In genomic region chr1:204464174-204464573, GRCh38 we compare ENCODE assay signal across 11 cellular contexts. TPM values are rescaled to one million over a fixed set of nuclear protein-coding genes. Genes with fewer than 3 reads are reported as not detected.
DNase-seq lines count a peak whose midpoint lies in the region; ATAC-seq, FAIRE-seq and TF ChIP-seq lines count a peak whose summit lies in the region.
"Had no signal": no experiment of that assay in that cellular context is flagged by ENCODE, and none has a peak within 500 bp of the region (broad histone marks: within the 10 kb centered on the region; RNA-seq: fewer than 3 reads in every experiment).

No MANE protein-coding gene starts in this region.

- no peak overlapping the region for H3K4me3 ChIP-seq in CD8-positive, alpha-beta memory T cell (ENCODE audit: low read length)
- H3K4me3 ChIP-seq in NB4 (ENCODE audit: low read depth, low read length) (no peak overlapping the region), skeletal muscle tissue (ENCODE audit: low read length in 3 of 3) (peak overlapping the region in 1 of 3 donors; percentile 24)

- DNase-seq in CD8-positive, alpha-beta memory T cell: no peak
- DNase-seq in NB4 (ENCODE audit: low read depth): peak; percentile 28
- peak; percentile 7 for DNase-seq in chondrocyte (ENCODE audit: low spot score)
- no peak for DNase-seq in D721Med (ENCODE audit: insufficient read length, low spot score)
- DNase-seq in SW480 (ENCODE audit: low spot score): no peak
- DNase-seq: hippocampal formation, NCI-H1092 treated with DMSO at 0.1 percent for 48 hours, small intestine had no signal

- peak overlapping the region; percentile 8 to 22 (median 12) for H3K9ac ChIP-seq in skeletal muscle tissue (ENCODE audit: low read depth in 1 of 3, low read length in 3 of 3)

- peaks cover 7% of the 10 kb centered on the region for H3K36me3 ChIP-seq in CD8-positive, alpha-beta memory T cell (ENCODE audit: insufficient read depth, low read length)
- H3K36me3 ChIP-seq in skeletal muscle tissue (ENCODE audit: control insufficient read depth in 3 of 3, insufficient read depth in 3 of 3, low read length in 3 of 3): peaks cover 37 to 46% (median 38%) of the 10 kb centered on the region in 3 donors

- H3K9me3 ChIP-seq in CD8-positive, alpha-beta memory T cell (ENCODE audit: low read length): no peaks in the 10 kb centered on the region
- H3K9me3 ChIP-seq in skeletal muscle tissue (ENCODE audit: control insufficient read depth in 3 of 3, low read length in 3 of 3): no peaks in the 10 kb centered on the region

- H3K9me3 Mint-ChIP-seq in CD8-positive, alpha-beta memory T cell: no peaks in the 10 kb centered on the region
- H3K9me3 Mint-ChIP-seq in chondrocyte (ENCODE audit: low read depth): no peaks in the 10 kb centered on the region

- no peak overlapping the region for H3K27ac ChIP-seq in CD8-positive, alpha-beta memory T cell (ENCODE audit: low read depth, low read length)
- H3K27ac ChIP-seq in skeletal muscle tissue (ENCODE audit: low read depth, low read length): peak overlapping the region; percentile 32

- no peak for FAIRE-seq in D721Med (lab: Jason Lieb, UNC)
- FAIRE-seq: small intestine had no signal

- H3K27me3 ChIP-seq in CD8-positive, alpha-beta memory T cell (ENCODE audit: insufficient read depth, low read length, poor library complexity, severe bottlenecking): no peaks in the 10 kb centered on the region
- H3K27me3 ChIP-seq in skeletal muscle tissue (ENCODE audit: control insufficient read depth in 3 of 3, insufficient read depth in 3 of 3, low read length in 3 of 3): no peaks in the 10 kb centered on the region

- CTCF ChIA-PET in CD8-positive, alpha-beta memory T cell (lab: Charles Lee): interaction anchor here (1.2 kb wide), 1 partner anchor 17 kb away, joined by 3 read pairs; no protein-coding TSS in a partner anchor

- peaks cover 10 to 74% (median 15%) of the 10 kb centered on the region in 3 donors for H3K36me3 Mint-ChIP-seq in CD8-positive, alpha-beta memory T cell
- H3K36me3 Mint-ChIP-seq in chondrocyte (ENCODE audit: low read depth): peaks cover 32% of the 10 kb centered on the region

- no peak for TF ChIP-seq POLR2A in NB4 (IDR thresholded peaks at IDR 0.05; ENCODE audit: extremely low read depth, insufficient read length)

- ATAC-seq in HG03280 (IDR thresholded peaks at IDR 0.05; ENCODE audit: unreplicated experiment) (no peak), HG02981 (IDR thresholded peaks at IDR 0.05; ENCODE audit: unreplicated experiment) (no peak)

- H3K4me3 Mint-ChIP-seq in CD8-positive, alpha-beta memory T cell: peak overlapping the region in 1 of 7 donors; percentile 32
- no peak overlapping the region for H3K4me3 Mint-ChIP-seq in chondrocyte (ENCODE audit: unreplicated experiment)

- H3K27me3 Mint-ChIP-seq in CD8-positive, alpha-beta memory T cell: no peaks in the 10 kb centered on the region
- no peaks in the 10 kb centered on the region for H3K27me3 Mint-ChIP-seq in chondrocyte (ENCODE audit: low read depth)

- peaks cover 44% of the 10 kb centered on the region for H3K4me1 ChIP-seq in CD8-positive, alpha-beta memory T cell (ENCODE audit: insufficient read depth, low read length)
- H3K4me1 ChIP-seq in skeletal muscle tissue (ENCODE audit: control insufficient read depth in 3 of 3, insufficient read depth in 3 of 3, low read length in 3 of 3): peaks cover 69 to 81% (median 75%) of the 10 kb centered on the region in 3 donors

- TF ChIP-seq CTCF in NB4 (IDR thresholded peaks at IDR 0.05; ENCODE audit: low read depth, low read length) (no peak), chondrocyte (IDR thresholded peaks at IDR 0.05) (no peak), D721Med (IDR thresholded peaks at IDR 0.05; ENCODE audit: insufficient read depth, missing control alignments) (no peak)

- H3K4me1 Mint-ChIP-seq in CD8-positive, alpha-beta memory T cell: peaks cover 47 to 62% (median 61%) of the 10 kb centered on the region in 3 donors
- peaks cover 24% of the 10 kb centered on the region for H3K4me1 Mint-ChIP-seq in chondrocyte (ENCODE audit: low read depth)

- peak overlapping the region in 6 of 8 donors; percentile 47 to 83 (median 48) for H3K27ac Mint-ChIP-seq in CD8-positive, alpha-beta memory T cell
- no peak overlapping the region for H3K27ac Mint-ChIP-seq in chondrocyte (ENCODE audit: unreplicated experiment)

- POLR2A ChIA-PET in CD8-positive, alpha-beta memory T cell (lab: Charles Lee): no interaction called here

RNA-seq across cellular contexts. Expression of gene PIK3C2B, which starts 30.4 kb away (rescaled TPM):
- total RNA-seq in CD8-positive, alpha-beta memory T cell: 10 to 100 TPM; 19.4 to 19.6 TPM
- polyA plus RNA-seq in CD8-positive, alpha-beta memory T cell: 2.9 TPM
- total RNA-seq in chondrocyte (19.5 to 22.4 TPM (median 19.6 TPM) in 3 replicates), skeletal muscle tissue (31.8 TPM)

RNA-seq across cellular contexts. Expression of gene MDM4, which starts 52.0 kb away (rescaled TPM):
- total RNA-seq in CD8-positive, alpha-beta memory T cell: 10 to 100 TPM; 80.7 TPM
- 13.6 TPM for polyA plus RNA-seq in CD8-positive, alpha-beta memory T cell
- total RNA-seq in chondrocyte (35.3 to 51.1 TPM (median 39.1 TPM) in 3 replicates), skeletal muscle tissue (56.9 TPM)

RNA-seq across cellular contexts. Expression of gene PPP1R15B, which starts 52.6 kb away (rescaled TPM):
- 10 to 100 TPM; 80.4 to 82.7 TPM for total RNA-seq in CD8-positive, alpha-beta memory T cell
- 22.3 TPM for polyA plus RNA-seq in CD8-positive, alpha-beta memory T cell
- total RNA-seq in chondrocyte (29.7 to 41.0 TPM (median 40.9 TPM) in 3 replicates), skeletal muscle tissue (30.3 TPM)

Comparison
In these comparisons a context has a peak if more than half of its experiments do, and no peak if none do; other contexts are left out.
1. DNase-seq: peak in NB4 (single experiment) and chondrocyte (single experiment); none in CD8-positive, alpha-beta memory T cell (0 of 5), D721Med (single experiment) and SW480 (single experiment).